Comparison of ENCODE assay signal across 11 cellular contexts in the genomic region with DNA sequence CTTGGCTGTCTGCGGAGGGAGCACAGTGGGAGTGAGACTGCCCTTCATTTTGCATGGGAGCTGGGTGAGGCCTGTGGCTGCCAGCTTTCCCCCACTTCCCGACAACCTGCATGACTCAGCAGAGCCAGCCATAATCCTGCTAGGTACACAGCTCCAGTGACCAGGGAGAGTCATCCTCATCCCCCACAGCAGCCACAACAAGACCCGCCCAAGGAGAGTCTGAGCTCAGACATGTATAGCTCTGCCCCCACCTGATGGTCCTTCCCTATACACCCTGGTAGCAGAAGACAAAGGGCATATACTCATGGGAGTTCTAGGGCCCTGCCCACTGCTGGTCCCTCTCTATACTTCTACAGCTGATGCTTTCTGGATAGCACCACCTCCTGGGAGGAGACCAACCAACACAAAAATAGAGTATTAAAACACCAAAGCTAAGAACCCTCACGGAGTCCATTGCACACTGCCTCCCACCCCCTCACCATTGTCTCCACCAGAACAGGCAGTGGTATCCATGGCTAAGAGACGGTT. TPM values are rescaled to one million over a fixed set of nuclear protein-coding genes. Genes with fewer than 3 reads are reported as not detected.
DNase-seq lines count a peak whose midpoint lies in the region; TF ChIP-seq lines count a peak whose summit lies in the region.
"Had no signal": no experiment of that assay in that cellular context is flagged by ENCODE, and none has a peak within 500 bp of the region (broad histone marks: within the 10 kb centered on the region; RNA-seq: fewer than 3 reads in every experiment).

No MANE protein-coding gene starts in this region.

- no peaks in the 10 kb centered on the region for H4K20me1 ChIP-seq in smooth muscle cell (ENCODE audit: low read depth)

- H3K36me3 ChIP-seq in HEK293 (ENCODE audit: control insufficient read depth in 2 of 2, insufficient read depth in 1 of 2, low read length in 2 of 2) (no peaks in the 10 kb centered on the region), SK-N-MC (ENCODE audit: insufficient read depth, low read length) (no peaks in the 10 kb centered on the region), esophagus squamous epithelium (no peaks in the 10 kb centered on the region), smooth muscle cell (ENCODE audit: low read depth) (no peaks in the 10 kb centered on the region)

- H3K36me3 Mint-ChIP-seq in endothelial cell (ENCODE audit: low read depth, unreplicated experiment) = peaks cover 8% of the 10 kb centered on the region

- no peak for TF ChIP-seq CTCF in HEK293 (tag by site-specific recombination; IDR thresholded peaks at IDR 0.05)
- TF ChIP-seq CTCF in esophagus squamous epithelium (IDR thresholded peaks at IDR 0.05) = peak in 1 of 6 experiments; percentile 34
- TF ChIP-seq CTCF in endothelial cell (IDR thresholded peaks at IDR 0.05; ENCODE audit: unreplicated experiment) = no peak
- TF ChIP-seq CTCF in smooth muscle cell (IDR thresholded peaks at IDR 0.05; ENCODE audit: borderline replicate concordance, insufficient read depth, poor library complexity, severe bottlenecking) = no peak

- 33 to 71% methylated on average over 3 of the region's 5 CpGs for WGBS in esophagus squamous epithelium, 2 donors
- 88% methylated on average over 5 of the region's 5 CpGs for WGBS in smooth muscle cell (ENCODE audit: low lambda C conversion rate)

- peaks cover 8% of the 10 kb centered on the region for H3K4me1 Mint-ChIP-seq in endothelial cell (ENCODE audit: unreplicated experiment)

- H3K27me3 ChIP-seq in esophagus squamous epithelium (no peaks in the 10 kb centered on the region), smooth muscle cell (ENCODE audit: low read depth) (no peaks in the 10 kb centered on the region)

- no peak for DNase-seq in SK-N-MC (ENCODE audit: low read depth, low spot score)
- DNase-seq in esophagus squamous epithelium (lab: John Stamatoyannopoulos, UW) = no peak
- peak; percentile 82 for DNase-seq in renal cortical epithelial cell (ENCODE audit: low read depth)
- no peak for DNase-seq in activated naive CD4-positive, alpha-beta T cell treated with anti-CD3 and anti-CD28 coated beads, Interleukin-2, amount 50 U/mL, for 16 hours
- no peak for DNase-seq in endothelial cell (ENCODE audit: low spot score)
- DNase-seq in smooth muscle cell (lab: John Stamatoyannopoulos, UW; ENCODE audit: unreplicated experiment) = no peak
- DNase-seq in NCI-H1694 treated with DMSO at 0.1 percent for 48 hours (lab: John Stamatoyannopoulos, UW) = no peak
- DNase-seq: DND-41, NCI-H510A, SW 1271 had no signal

- peaks cover 3% of the 10 kb centered on the region for H3K27me3 Mint-ChIP-seq in endothelial cell (ENCODE audit: unreplicated experiment)

- H2AFZ ChIP-seq in smooth muscle cell (ENCODE audit: low read depth) = no peak overlapping the region

- no peaks in the 10 kb centered on the region for H3K79me2 ChIP-seq in smooth muscle cell (ENCODE audit: low read depth)

- peaks cover 7% of the 10 kb centered on the region for H3K9me3 Mint-ChIP-seq in endothelial cell (ENCODE audit: unreplicated experiment)

- H3K9me3 ChIP-seq in HEK293 (ENCODE audit: control insufficient read depth, insufficient read depth, low read depth, low read length) = no peaks in the 10 kb centered on the region
- no peaks in the 10 kb centered on the region for H3K9me3 ChIP-seq in SK-N-MC (ENCODE audit: low read depth, low read length)
- no peaks in the 10 kb centered on the region for H3K9me3 ChIP-seq in esophagus squamous epithelium
- no peaks in the 10 kb centered on the region for H3K9me3 ChIP-seq in smooth muscle cell (replicated peaks; ENCODE audit: low read depth)

- intact Hi-C loops in esophagus squamous epithelium (cut with DNase I) = no loop called here

- H3K4me3 ChIP-seq in HEK293 (ENCODE audit: low read depth, low read length) (no peak overlapping the region), SK-N-MC (no peak overlapping the region; the same call in 1 of the 2 replicates), esophagus squamous epithelium (peak overlapping the region in 1 of 4 donors; percentile 24), smooth muscle cell (no peak overlapping the region)

- no peaks in the 10 kb centered on the region for H3F3A ChIP-seq in smooth muscle cell (ENCODE audit: low read depth)

- no peak overlapping the region for H3K27ac Mint-ChIP-seq in endothelial cell (ENCODE audit: unreplicated experiment)

- H3K4me1 ChIP-seq in HEK293 (ENCODE audit: control insufficient read depth, insufficient read depth, low read length) (peaks cover 7% of the 10 kb centered on the region), esophagus squamous epithelium (peaks cover 0 to 19% (median 0%) of the 10 kb centered on the region in 3 donors), smooth muscle cell (ENCODE audit: low read depth) (peaks cover 3% of the 10 kb centered on the region)

- H3K9ac ChIP-seq in SK-N-MC (ENCODE audit: insufficient read length) (no peak overlapping the region), smooth muscle cell (ENCODE audit: low read depth) (no peak overlapping the region)

- H3K27ac ChIP-seq in HEK293 (ENCODE audit: extremely low read depth, low read depth, low read length) (peak overlapping the region; percentile 8; the same call in 1 of the 2 replicates), SK-N-MC (peak overlapping the region; percentile 84), esophagus squamous epithelium (peak overlapping the region; percentile 23 to 73 (median 68)), smooth muscle cell (ENCODE audit: low read depth) (no peak overlapping the region)

- H3K4me3 Mint-ChIP-seq in endothelial cell (ENCODE audit: unreplicated experiment) = no peak overlapping the region

- POLR2A ChIA-PET in HEK293 (lab: Yijun Ruan, JAX) = interaction anchor here (1.1 kb wide), 1 partner anchor 29 kb away, joined by 3 read pairs; the partner anchor contains the start of gene TPD52L1

- no peak overlapping the region for H3K4me2 ChIP-seq in smooth muscle cell

- no peak for TF ChIP-seq POLR2A in esophagus squamous epithelium (IDR thresholded peaks at IDR 0.05)

- CTCF ChIA-PET in HEK293 (lab: Yijun Ruan, JAX) = interaction anchor here (0.5 to 4.2 kb wide), 10 partner anchors 8 to 1991 kb away, joined by 3 to 37 read pairs (median 3); no protein-coding TSS in a partner anchor

TF ChIP-seq in HEK293, 187 proteins besides CTCF, POLR2A, EP300 and RAD21 (continues in another document):
- TF ChIP-seq PRDM10 (tag by site-specific recombination; IDR thresholded peaks at IDR 0.05) = peak; percentile 14; the same call in 1 of the 2 replicates
- no peak for TF ChIP-seq ZNF610 (tag by site-specific recombination; IDR thresholded peaks at IDR 0.05; ENCODE audit: borderline replicate concordance)
- peak; percentile 41; the same call in 1 of the 2 replicates for TF ChIP-seq YY2 (tag by site-specific recombination; IDR thresholded peaks at IDR 0.05)
- TF ChIP-seq, protein P1, sequence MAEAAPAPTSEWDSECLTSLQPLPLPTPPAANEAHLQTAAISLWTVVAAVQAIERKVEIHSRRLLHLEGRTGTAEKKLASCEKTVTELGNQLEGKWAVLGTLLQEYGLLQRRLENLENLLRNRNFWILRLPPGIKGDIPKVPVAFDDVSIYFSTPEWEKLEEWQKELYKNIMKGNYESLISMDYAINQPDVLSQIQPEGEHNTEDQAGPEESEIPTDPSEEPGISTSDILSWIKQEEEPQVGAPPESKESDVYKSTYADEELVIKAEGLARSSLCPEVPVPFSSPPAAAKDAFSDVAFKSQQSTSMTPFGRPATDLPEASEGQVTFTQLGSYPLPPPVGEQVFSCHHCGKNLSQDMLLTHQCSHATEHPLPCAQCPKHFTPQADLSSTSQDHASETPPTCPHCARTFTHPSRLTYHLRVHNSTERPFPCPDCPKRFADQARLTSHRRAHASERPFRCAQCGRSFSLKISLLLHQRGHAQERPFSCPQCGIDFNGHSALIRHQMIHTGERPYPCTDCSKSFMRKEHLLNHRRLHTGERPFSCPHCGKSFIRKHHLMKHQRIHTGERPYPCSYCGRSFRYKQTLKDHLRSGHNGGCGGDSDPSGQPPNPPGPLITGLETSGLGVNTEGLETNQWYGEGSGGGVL (tag by site-specific recombination; IDR thresholded peaks at IDR 0.05) = peak; percentile 76
- peak; percentile 84 for TF ChIP-seq KLF17 (tag by site-specific recombination; IDR thresholded peaks at IDR 0.05)

RNA-seq across cellular contexts. Expression of gene TPD52L1, which starts 29.3 kb away (rescaled TPM):
- total RNA-seq in esophagus squamous epithelium (100 to 1,000 TPM; 202 to 409 (median 275) TPM), renal cortical epithelial cell (105 and 188 TPM in 2 replicates), endothelial cell (ENCODE audit: unreplicated experiment) (118 TPM), smooth muscle cell (44.5 and 65.8 TPM in 2 replicates)
- 15.3 and 38.5 TPM in 2 replicates for polyA plus RNA-seq in smooth muscle cell
